8 cellular contexts compared by ENCODE assay signal in the genomic region with DNA sequence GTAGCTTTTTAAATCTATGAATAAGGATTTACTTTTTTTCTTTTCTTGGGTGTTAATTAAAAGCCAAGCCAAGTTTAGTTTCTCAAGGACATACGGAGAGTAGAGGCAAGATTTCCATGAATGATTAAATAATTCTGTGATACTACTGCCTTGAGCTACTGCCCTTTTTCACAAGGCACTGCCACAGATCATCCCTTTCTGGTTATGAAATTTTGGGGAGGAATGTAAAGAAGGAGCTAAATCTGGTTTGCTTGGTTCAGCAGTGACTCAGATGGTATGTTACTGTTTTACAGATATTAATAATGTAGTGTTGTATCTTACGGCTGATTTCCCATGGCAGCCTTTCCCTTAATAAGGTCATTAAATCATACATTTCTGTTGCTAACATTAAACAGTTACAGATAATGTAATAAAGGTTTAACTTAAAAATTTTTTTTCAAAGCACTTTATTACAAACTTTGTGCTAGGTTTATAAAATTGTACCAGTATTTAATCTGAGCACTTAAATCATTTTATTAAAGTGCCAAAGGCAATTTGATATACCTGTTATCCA. TPM values are rescaled to one million over a fixed set of nuclear protein-coding genes. Genes with fewer than 3 reads are reported as not detected.
A peak's percentile ranks its signal among the peaks of the same experiment; 100 is the strongest.
DNase-seq lines count a peak whose midpoint lies in the region; ATAC-seq and TF ChIP-seq lines count a peak whose summit lies in the region.

No MANE protein-coding gene starts in this region.

- in situ Hi-C loops in SK-MEL-5 (cut with HindIII; ENCODE audit: low pct_unique_long_range_greater_than_20kb, low sequenced_read_pairs), result no loop called here
- in situ Hi-C loops in gastrocnemius medialis (cut with MboI; ENCODE audit: low sequenced_read_pairs in 4 of 4), result no loop called here

- TF ChIP-seq CTCF in fibroblast of lung (conservative IDR thresholded peaks at IDR 0.05 in 1 of 2, IDR thresholded peaks at IDR 0.05 in 1 of 2; ENCODE audit: low read depth in 1 of 2, low read length in 2 of 2) (no peak), gastrocnemius medialis (IDR thresholded peaks at IDR 0.05 in 4 of 5, conservative IDR thresholded peaks at IDR 0.05 in 1 of 5) (no peak)

- H3K9me3 ChIP-seq in fibroblast of lung (ENCODE audit: control insufficient read depth, insufficient read depth, low read depth, low read length), result no peaks in the 10 kb centered on the region
- no peaks in the 10 kb centered on the region for H3K9me3 ChIP-seq in gastrocnemius medialis

- H3K4me3 ChIP-seq in GM08714 (ENCODE audit: low read length) (peak overlapping the region; percentile 92; the same call in 1 of the 2 replicates), fibroblast of lung (replicated peaks in 1 of 4; ENCODE audit: control extremely low read depth in 1 of 4, insufficient read depth in 1 of 4, low read depth in 3 of 4, low read length in 4 of 4) (peak overlapping the region; percentile 73 to 97 (median 92)), gastrocnemius medialis (peak overlapping the region; percentile 84 to 94 (median 86))

- no peak for ATAC-seq in gastrocnemius medialis
- no peak for ATAC-seq in HG03025 (IDR thresholded peaks at IDR 0.05; ENCODE audit: low FRiP score, unreplicated experiment)
- no peak for ATAC-seq in HG03097 (IDR thresholded peaks at IDR 0.05; ENCODE audit: low FRiP score, unreplicated experiment)

- H3K27me3 ChIP-seq in fibroblast of lung (ENCODE audit: control insufficient read depth, insufficient read depth, low read length) (no peaks in the 10 kb centered on the region), gastrocnemius medialis (no peaks in the 10 kb centered on the region)

- H4K20me1 ChIP-seq in fibroblast of lung (ENCODE audit: control insufficient read depth, extremely low read depth, insufficient read depth, low read length), result peaks cover 2% of the 10 kb centered on the region

- no peak overlapping the region for H3K9ac ChIP-seq in fibroblast of lung (ENCODE audit: insufficient read depth, low read length)

- no peaks in the 10 kb centered on the region for H3K36me3 ChIP-seq in fibroblast of lung (ENCODE audit: control insufficient read depth, insufficient read depth, low read length)
- H3K36me3 ChIP-seq in gastrocnemius medialis, result no peaks in the 10 kb centered on the region

- TF ChIP-seq POLR2A in gastrocnemius medialis (IDR thresholded peaks at IDR 0.05), result no peak

- H3K79me2 ChIP-seq in fibroblast of lung (ENCODE audit: control insufficient read depth, insufficient read depth, low read length), result peaks cover 72% of the 10 kb centered on the region

- intact Hi-C loops in gastrocnemius medialis (cut with DNase I; ENCODE audit: low total_unique reads), result no loop called here

- no peak overlapping the region for H2AFZ ChIP-seq in fibroblast of lung (ENCODE audit: low read length)

- DNase-seq in SK-MEL-5 (ENCODE audit: low read depth, low spot score), result peak; percentile 37
- peak; percentile 75 to 91 for DNase-seq in fibroblast of lung (ENCODE audit: low read depth in 2 of 2)
- no peak for DNase-seq in gastrocnemius medialis
- no peak for DNase-seq in NCI-H2029 (lab: John Stamatoyannopoulos, UW)
- DNase-seq in activated CD4-positive, CD25-positive, alpha-beta regulatory T cell treated with anti-CD3 and anti-CD28 coated beads, Interleukin-2, amount 50 U/mL, for 72 hours, result no peak

- peak overlapping the region; percentile 49 for H3K4me2 ChIP-seq in fibroblast of lung (ENCODE audit: extremely low read depth, insufficient read depth, low read length)

- H3K27ac ChIP-seq in fibroblast of lung (ENCODE audit: insufficient read depth, low read length) (peak overlapping the region; percentile 98), gastrocnemius medialis (peak overlapping the region; percentile 96 to 99 (median 98))

- H3K4me1 ChIP-seq in fibroblast of lung (ENCODE audit: control insufficient read depth, extremely low read depth, insufficient read depth, low read length) (peaks cover 3% of the 10 kb centered on the region), gastrocnemius medialis (peaks cover 37 to 58% of the 10 kb centered on the region in 2 donors)

RNA-seq across cellular contexts. Expression of a gene that starts 2.6 kb away (rescaled TPM):
- total RNA-seq in SK-MEL-5 (2014; rRNA removed; shearing (Covaris generic)), result 88.0 and 95.3 TPM in 2 replicates
- polyA plus RNA-seq in SK-MEL-5 (2015; cell fraction: cytosol; rRNA removed), result 76.0 and 127 TPM in 2 replicates
- polyA plus RNA-seq in SK-MEL-5 (2015; cell fraction: nucleus; rRNA removed), result 431 and 432 TPM in 2 replicates
- total RNA-seq in fibroblast of lung (96.3 and 151 TPM in 2 replicates), gastrocnemius medialis (10 to 100 TPM; 15.8 to 48.1 (median 20.4) TPM)
- polyA plus RNA-seq in fibroblast of lung, result 77.8 and 139 TPM in 2 replicates
- polyA plus RNA-seq in fibroblast of lung (2012), result 37.6 and 55.3 TPM in 2 replicates
- 22.0 and 22.3 TPM in 2 replicates for polyA minus RNA-seq in fibroblast of lung (ENCODE audit: low replicate concordance)

Comparison
In these comparisons a context has a peak if more than half of its experiments do, and no peak if none do; other contexts are left out.
1. DNase-seq: peak in SK-MEL-5 (single experiment) and fibroblast of lung (2 of 2); none in gastrocnemius medialis (0 of 2), NCI-H2029 (single experiment) and activated CD4-positive, CD25-positive, alpha-beta regulatory T cell treated with anti-CD3 and anti-CD28 coated beads, Interleukin-2, amount 50 U/mL, for 72 hours (single experiment).
2. Peak in every context shown above with its lines, with median percentiles within 50 percentile points of each other: H3K4me3 ChIP-seq.